In genomic region chr12:51475543-51475942, GRCh38 we compare ENCODE assay signal across 26 cellular contexts. TPM values are rescaled to one million over a fixed set of nuclear protein-coding genes. Genes with fewer than 3 reads are reported as not detected.
DNase-seq lines count a peak whose midpoint lies in the region; ATAC-seq, FAIRE-seq and TF ChIP-seq lines count a peak whose summit lies in the region.
"Had no signal": no experiment of that assay in that cellular context is flagged by ENCODE, and none has a peak within 500 bp of the region (broad histone marks: within the 10 kb centered on the region; RNA-seq: fewer than 3 reads in every experiment).

No MANE protein-coding gene starts in this region.

- no peaks in the 10 kb centered on the region for H3K9me3 ChIP-seq in PC-3 (ENCODE audit: low read length)
- no peaks in the 10 kb centered on the region for H3K9me3 ChIP-seq in osteoblast (ENCODE audit: low read depth, low read length)
- H3K9me3 ChIP-seq in suprapubic skin, result no peaks in the 10 kb centered on the region
- H3K9me3 ChIP-seq: BE2C, SJSA1 had no signal

- H3K4me1 ChIP-seq in PC-3 (ENCODE audit: insufficient read depth, low read length) (no peaks in the 10 kb centered on the region), osteoblast (ENCODE audit: insufficient read depth, low read length) (no peaks in the 10 kb centered on the region), suprapubic skin (no peaks in the 10 kb centered on the region)
- H3K4me1 ChIP-seq: BE2C, SJSA1 had no signal

- no peaks in the 10 kb centered on the region for H3K9me2 ChIP-seq in PC-3 (replicated peaks; ENCODE audit: low read length)

- H3K4me2 ChIP-seq in PC-3 (ENCODE audit: low read length) (no peak overlapping the region), osteoblast (ENCODE audit: insufficient read depth, low read length) (no peak overlapping the region)

- 100% methylated on average over 1 of the region's 1 CpG for WGBS in suprapubic skin

- DNase-seq in PC-3 (peak; percentile 28), bronchial epithelial cell (ENCODE audit: low read depth) (peak; percentile 2), osteoblast (ENCODE audit: insufficient read length, low spot score, missing footprints) (peak; percentile 76), caudate nucleus (lab: John Stamatoyannopoulos, UW) (no peak), NCI-H1105 treated with DMSO at 0.1 percent for 48 hours (lab: John Stamatoyannopoulos, UW) (no peak), hippocampal formation (lab: John Stamatoyannopoulos, UW) (no peak), suprapubic skin (ENCODE audit: low spot score in 2 of 2) (no peak)
- DNase-seq: BE2C; CD8-positive, alpha-beta memory T cell; DMS 273 treated with DMSO at 0.1 percent for 48 hours; DMS79; EL; GDM1; MM.1S; NCI-H1417; NCI-H1694; NCI-H2029 treated with DMSO at 0.1 percent for 48 hours; NCI-H2227 treated with DMSO at 0.1 percent for 48 hours; NCI-H526 treated with DMSO at 0.1 percent for 48 hours; Right ventricle myocardium superior; RPMI8226 had no signal

- intact Hi-C loops in PC-3 (cut with micrococcal nuclease), result no loop called here

- TF ChIP-seq CTCF in PC-3 (conservative IDR thresholded peaks at IDR 0.05; ENCODE audit: low read depth, low read length) (no peak), bronchial epithelial cell (IDR thresholded peaks at IDR 0.05; ENCODE audit: insufficient read depth, low read length, severe bottlenecking) (no peak), osteoblast (IDR thresholded peaks at IDR 0.05; ENCODE audit: extremely low read depth, low read depth, low read length) (no peak), suprapubic skin (IDR thresholded peaks at IDR 0.05) (no peak)

- H3F3A ChIP-seq in PC-3 (ENCODE audit: low read length, unreplicated experiment), result no peaks in the 10 kb centered on the region

- H2AFZ ChIP-seq in PC-3 (ENCODE audit: low read length) (no peak overlapping the region), osteoblast (ENCODE audit: low read length) (no peak overlapping the region)

- H3K36me3 ChIP-seq in PC-3 (ENCODE audit: low read depth, low read length) (no peaks in the 10 kb centered on the region), bronchial epithelial cell (ENCODE audit: control insufficient read depth, insufficient read depth, low read length) (no peaks in the 10 kb centered on the region), osteoblast (ENCODE audit: insufficient read depth, low read length) (no peaks in the 10 kb centered on the region), suprapubic skin (no peaks in the 10 kb centered on the region)

- no peak for TF ChIP-seq EP300 in suprapubic skin (IDR thresholded peaks at IDR 0.05)

- H4K20me1 ChIP-seq in PC-3 (ENCODE audit: low read length) (no peaks in the 10 kb centered on the region), osteoblast (ENCODE audit: insufficient read depth, low read length) (no peaks in the 10 kb centered on the region)

- H3K79me2 ChIP-seq in PC-3 (ENCODE audit: low read length) (no peaks in the 10 kb centered on the region), osteoblast (ENCODE audit: insufficient read depth, low read length) (no peaks in the 10 kb centered on the region)

- no peak overlapping the region for H3K9ac ChIP-seq in PC-3 (ENCODE audit: low read length)

- no peak overlapping the region for H3K4me3 ChIP-seq in PC-3 (ENCODE audit: low read length)
- H3K4me3 ChIP-seq in bronchial epithelial cell (ENCODE audit: low read depth, low read length), result no peak overlapping the region
- H3K4me3 ChIP-seq in osteoblast (ENCODE audit: insufficient read depth, low read length), result no peak overlapping the region
- no peak overlapping the region for H3K4me3 ChIP-seq in suprapubic skin
- H3K4me3 ChIP-seq: K562, SJSA1 had no signal

- POLR2A ChIA-PET in PC-3 (lab: Charles Lee; ENCODE audit: unreplicated experiment), result no interaction called here

- no TSS peak for BruUV-seq in PC-3 (replicated peaks; lab: Mats Ljungman, UMichigan)

- FAIRE-seq in bronchial epithelial cell (lab: Jason Lieb, UNC), result no peak
- FAIRE-seq: GM12891, HepG2, K562 had no signal

- ATAC-seq in PC-3, result peak; percentile 35; the same call in 1 of the 2 replicates
- ATAC-seq: HCT116, HepG2, K562 had no signal

- CTCF ChIA-PET in PC-3 (lab: Charles Lee), result interaction anchor here (0.6 kb wide), 1 partner anchor 1660 kb away, joined by 4 read pairs; no protein-coding TSS in a partner anchor

- H3K27ac ChIP-seq in PC-3 (ENCODE audit: low read length), result no peak overlapping the region
- H3K27ac ChIP-seq in osteoblast (ENCODE audit: low read depth, low read length), result no peak overlapping the region
- H3K27ac ChIP-seq in caudate nucleus (ENCODE audit: low read depth, low read length), result no peak overlapping the region
- no peak overlapping the region for H3K27ac ChIP-seq in suprapubic skin
- H3K27ac ChIP-seq: SJSA1 had no signal

- TF ChIP-seq POLR2A in suprapubic skin (IDR thresholded peaks at IDR 0.05), result no peak

- H3K27me3 ChIP-seq in PC-3 (ENCODE audit: low read length) (no peaks in the 10 kb centered on the region), bronchial epithelial cell (ENCODE audit: control insufficient read depth, insufficient read depth, low read length) (no peaks in the 10 kb centered on the region), osteoblast (ENCODE audit: insufficient read depth, low read length) (no peaks in the 10 kb centered on the region), suprapubic skin (no peaks in the 10 kb centered on the region)
- H3K27me3 ChIP-seq: BE2C, SJSA1 had no signal

RNA-seq across cellular contexts. Expression of gene SLC4A8, which starts 50.9 kb away (rescaled TPM):
- total RNA-seq in PC-3 (2014; rRNA removed), result 3.3 and 4.2 TPM in 2 replicates
- 0.26 and 0.64 TPM in 2 replicates for total RNA-seq in bronchial epithelial cell
- total RNA-seq in osteoblast, result 1.2 and 2.9 TPM in 2 replicates
- total RNA-seq in suprapubic skin, result 1 to 10 TPM in 2 of 4 donors, not detected in 2; 1.1 to 2.2 TPM

Comparison
In these comparisons a context has a peak if more than half of its experiments do, and no peak if none do; other contexts are left out.
1. DNase-seq: peak in PC-3 (single experiment), bronchial epithelial cell (single experiment) and osteoblast (single experiment); none in caudate nucleus (0 of 61), NCI-H1105 treated with DMSO at 0.1 percent for 48 hours (single experiment), hippocampal formation (0 of 2) and suprapubic skin (0 of 2).